ENCODE assay signal across 25 cellular contexts in genomic region chr14:76413106-76413961, GRCh38. TPM values are rescaled to one million over a fixed set of nuclear protein-coding genes. Genes with fewer than 3 reads are reported as not detected.
DNase-seq lines count a peak whose midpoint lies in the region; ATAC-seq, FAIRE-seq and TF ChIP-seq lines count a peak whose summit lies in the region.
"Had no signal": no experiment of that assay in that cellular context is flagged by ENCODE, and none has a peak within 500 bp of the region (broad histone marks: within the 10 kb centered on the region; RNA-seq: fewer than 3 reads in every experiment).

No MANE protein-coding gene starts in this region.

- no peak overlapping the region for H2AK5ac ChIP-seq in mesenchymal stem cell (ENCODE audit: low read length, severe bottlenecking)

- no peak for TF ChIP-seq EP300 in A549 (IDR thresholded peaks at IDR 0.05)

- no peak overlapping the region for H3K27ac Mint-ChIP-seq in glutamatergic neuron (ENCODE audit: unreplicated experiment)
- H3K27ac Mint-ChIP-seq in neural progenitor cell = peak overlapping the region; percentile 61
- H3K27ac Mint-ChIP-seq: B cell, IgD-negative memory B cell had no signal

- H3K9me3 ChIP-seq in A549 = no peaks in the 10 kb centered on the region
- H3K9me3 ChIP-seq in HUES6 (ENCODE audit: control insufficient read depth, insufficient read depth, low read depth, low read length) = no peaks in the 10 kb centered on the region
- H3K9me3 ChIP-seq in neural progenitor cell (ENCODE audit: low read depth) = no peaks in the 10 kb centered on the region
- no peaks in the 10 kb centered on the region for H3K9me3 ChIP-seq in mesenchymal stem cell (ENCODE audit: control insufficient read depth, low read length)
- H3K9me3 ChIP-seq: MG63 had no signal

- H3K4me3 Mint-ChIP-seq in glutamatergic neuron (ENCODE audit: unreplicated experiment) (peak overlapping the region; percentile 78), neural progenitor cell (peak overlapping the region; percentile 75)
- H3K4me3 Mint-ChIP-seq: B cell had no signal

- H3K4me2 ChIP-seq in A549 (no peak overlapping the region), neural progenitor cell (peak overlapping the region; percentile 36), mesenchymal stem cell (ENCODE audit: low read length, poor library complexity, severe bottlenecking) (no peak overlapping the region)

- H3K18ac ChIP-seq in mesenchymal stem cell (ENCODE audit: low read depth in 1 of 2, low read length in 2 of 2) = no peak overlapping the region

- no peak overlapping the region for H2BK15ac ChIP-seq in mesenchymal stem cell (ENCODE audit: low read depth, poor library complexity, severe bottlenecking)

- H3F3A ChIP-seq in neural progenitor cell (ENCODE audit: low read depth) = peaks cover 28% of the 10 kb centered on the region

- CTCF ChIA-PET in A549 (lab: Yijun Ruan, JAX) = interaction anchor here (1.6 kb wide), 1 partner anchor 26 kb away, joined by 8 read pairs; no protein-coding TSS in a partner anchor

- H2AFZ ChIP-seq in neural progenitor cell (replicated peaks) = no peak overlapping the region
- H2AFZ ChIP-seq in mesenchymal stem cell (ENCODE audit: low read depth, low read length) = no peak overlapping the region

- H3K9ac ChIP-seq in HUES6 (ENCODE audit: low read length) (no peak overlapping the region), neural progenitor cell (no peak overlapping the region), mesenchymal stem cell (ENCODE audit: low read length) (no peak overlapping the region)

- H2BK120ac ChIP-seq in mesenchymal stem cell (ENCODE audit: low read depth, low read length) = no peak overlapping the region

- WGBS in A549 (ENCODE audit: missing lambda C conversion rate) = 74% methylated on average over 13 of the region's 23 CpGs
- 63% methylated on average over 12 of the region's 23 CpGs for WGBS in mesenchymal stem cell

- FAIRE-seq in A549 (lab: Jason Lieb, UNC) = no peak
- no peak for FAIRE-seq in frontal cortex (lab: Jason Lieb, UNC)
- FAIRE-seq: G401.6, H54 had no signal

- TF ChIP-seq RAD21 in A549 (conservative IDR thresholded peaks at IDR 0.05 in 1 of 2, IDR thresholded peaks at IDR 0.05 in 1 of 2) = no peak

- TF ChIP-seq CTCF in A549 (IDR thresholded peaks at IDR 0.05) (no peak), glutamatergic neuron (IDR thresholded peaks at IDR 0.05; ENCODE audit: partially characterized antibody, unreplicated experiment) (no peak), neural progenitor cell (IDR thresholded peaks at IDR 0.05) (no peak)

- no peaks in the 10 kb centered on the region for H3K79me1 ChIP-seq in mesenchymal stem cell (replicated peaks; ENCODE audit: low read length, poor library complexity, severe bottlenecking)

- no peak overlapping the region for H3K4me3 ChIP-seq in A549
- H3K4me3 ChIP-seq in HUES6 (ENCODE audit: low read depth, low read length) = 0 out of 2 replicates have a peak overlapping the region, but pooled peaks have one; percentile 0
- no peak overlapping the region for H3K4me3 ChIP-seq in neural progenitor cell
- H3K4me3 ChIP-seq in mesenchymal stem cell (ENCODE audit: insufficient read depth in 1 of 2, low read depth in 1 of 2, low read length in 2 of 2) = no peak overlapping the region
- H3K4me3 ChIP-seq: MG63 had no signal

- DNase-seq in A549 (ENCODE audit: low read depth in 1 of 2, low spot score in 1 of 2) (no peak), glutamatergic neuron (no peak), neural progenitor cell (ENCODE audit: low spot score) (no peak), NCI-H1417 treated with DMSO at 0.1 percent for 48 hours (lab: John Stamatoyannopoulos, UW) (no peak), frontal cortex (ENCODE audit: low spot score in 2 of 2) (no peak), cortex of kidney (lab: John Stamatoyannopoulos, UW) (no peak), mesenchymal stem cell (no peak)
- DNase-seq: 8988T, DND-41, Kasumi-1, MG63, NCI-H1048, NCI-H146, NCI-H2029 treated with DMSO at 0.1 percent for 48 hours, NCI-H2171, NCI-H526, PC-3, RPMI8226, SHP77 treated with DMSO at 0.1 percent for 48 hours had no signal

- H3K27me3 Mint-ChIP-seq in glutamatergic neuron (ENCODE audit: unreplicated experiment) (peaks cover 3% of the 10 kb centered on the region), neural progenitor cell (ENCODE audit: insufficient read depth, low read depth) (peaks cover 9% of the 10 kb centered on the region)

- ATAC-seq in A549 = no peak
- ATAC-seq: PC-3 had no signal

- H3K27ac ChIP-seq in A549 (no peak overlapping the region), HUES6 (ENCODE audit: low read depth, low read length) (no peak overlapping the region), neural progenitor cell (no peak overlapping the region), mesenchymal stem cell (ENCODE audit: low read length, poor library complexity, severe bottlenecking) (no peak overlapping the region)

- H3K14ac ChIP-seq in mesenchymal stem cell (ENCODE audit: low read length in 2 of 2) = no peak overlapping the region

- no peaks in the 10 kb centered on the region for H3K4me1 ChIP-seq in A549
- H3K4me1 ChIP-seq in HUES6 (ENCODE audit: control insufficient read depth, insufficient read depth, low read length) = peaks cover 25% of the 10 kb centered on the region
- peaks cover 17% of the 10 kb centered on the region for H3K4me1 ChIP-seq in neural progenitor cell
- H3K4me1 ChIP-seq in mesenchymal stem cell (ENCODE audit: control insufficient read depth, insufficient read depth, low read depth, low read length) = no peaks in the 10 kb centered on the region

- no peak overlapping the region for H4K8ac ChIP-seq in mesenchymal stem cell (ENCODE audit: low read length)

- H3K9me3 Mint-ChIP-seq in glutamatergic neuron (ENCODE audit: unreplicated experiment) = peaks cover 5% of the 10 kb centered on the region
- H3K9me3 Mint-ChIP-seq in neural progenitor cell = no peaks in the 10 kb centered on the region
- H3K9me3 Mint-ChIP-seq: IgD-negative memory B cell had no signal

- no peak overlapping the region for H2BK5ac ChIP-seq in mesenchymal stem cell (ENCODE audit: low read depth, low read length, poor library complexity, severe bottlenecking)

- H3K36me3 Mint-ChIP-seq in glutamatergic neuron (ENCODE audit: unreplicated experiment) = no peaks in the 10 kb centered on the region
- no peaks in the 10 kb centered on the region for H3K36me3 Mint-ChIP-seq in neural progenitor cell
- H3K36me3 Mint-ChIP-seq: IgD-negative memory B cell had no signal

- H2BK12ac ChIP-seq in mesenchymal stem cell (ENCODE audit: low read length in 2 of 2) = no peak overlapping the region

- POLR2A ChIA-PET in A549 (lab: Yijun Ruan, JAX) = no interaction called here

- no peak for TF ChIP-seq POLR2A in A549 (IDR thresholded peaks at IDR 0.05; ENCODE audit: low read length)

- no peaks in the 10 kb centered on the region for H4K20me1 ChIP-seq in neural progenitor cell (ENCODE audit: low read depth)

- H3K23ac ChIP-seq in mesenchymal stem cell (ENCODE audit: low read length in 2 of 2) = no peak overlapping the region

- H3K36me3 ChIP-seq in HUES6 (ENCODE audit: control insufficient read depth, insufficient read depth, low read length) (no peaks in the 10 kb centered on the region), neural progenitor cell (no peaks in the 10 kb centered on the region), mesenchymal stem cell (ENCODE audit: control insufficient read depth in 1 of 2, insufficient read depth in 2 of 2, low read depth in 1 of 2, low read length in 2 of 2) (no peaks in the 10 kb centered on the region)
- H3K36me3 ChIP-seq: MG63 had no signal

- H3K79me2 ChIP-seq in neural progenitor cell (ENCODE audit: low read depth) = no peaks in the 10 kb centered on the region

- H3K27me3 ChIP-seq in HUES6 (ENCODE audit: control insufficient read depth, insufficient read depth, low read length) = 0 out of 2 replicates have a peak, but pooled peaks cover 4% of the 10 kb centered on the region
- no peaks in the 10 kb centered on the region for H3K27me3 ChIP-seq in neural progenitor cell
- H3K27me3 ChIP-seq in mesenchymal stem cell (ENCODE audit: control insufficient read depth in 1 of 2, insufficient read depth in 1 of 2, low read length in 2 of 2) = peaks cover 30 to 40% of the 10 kb centered on the region in 2 experiments
- H3K27me3 ChIP-seq: MG63 had no signal

- H3K4me1 Mint-ChIP-seq in glutamatergic neuron (ENCODE audit: low read depth, unreplicated experiment) = no peaks in the 10 kb centered on the region
- peaks cover 33% of the 10 kb centered on the region for H3K4me1 Mint-ChIP-seq in neural progenitor cell

- no peak overlapping the region for H4K91ac ChIP-seq in mesenchymal stem cell (ENCODE audit: low read length)

- no peak overlapping the region for H3K4ac ChIP-seq in mesenchymal stem cell (ENCODE audit: low read depth in 1 of 2, low read length in 2 of 2)

TF ChIP-seq in A549, 52 proteins besides CTCF, POLR2A, EP300 and RAD21:
- TF ChIP-seq PHF8 (IDR thresholded peaks at IDR 0.05; ENCODE audit: borderline replicate concordance, low read depth) = no peak
- no peak for TF ChIP-seq RCOR1 (IDR thresholded peaks at IDR 0.05; ENCODE audit: low read depth, low read length)
- TF ChIP-seq ZNF302 (CRISPR knock-in tag; IDR thresholded peaks at IDR 0.05) = no peak
- TF ChIP-seq EHF (CRISPR knock-in tag; IDR thresholded peaks at IDR 0.05) = no peak
- peak; percentile 8 for TF ChIP-seq ZFP36 (IDR thresholded peaks at IDR 0.05; ENCODE audit: borderline replicate concordance, partially characterized antibody)
- no peak for TF ChIP-seq RFX5 (IDR thresholded peaks at IDR 0.05)

RNA-seq across cellular contexts. Expression of gene ESRRB, which starts 37.4 kb away (rescaled TPM):
- polyA plus RNA-seq in A549 (2011; rRNA removed) (0.19 and 0.20 TPM in 2 replicates), A549 (2017; fragmentation: RNase III; extraction: RNeasy Plus Mini Kit Qiagen cat#74134 plus additional on column Dnase treatment) (0.15 to 0.25 TPM (median 0.20 TPM) in 3 replicates)
- 0.04 and 0.13 TPM in 2 replicates for polyA plus RNA-seq in A549 (2012; cell fraction: cytosol; rRNA removed)
- 0.41 and 0.61 TPM in 2 replicates for polyA plus RNA-seq in A549 (2012; cell fraction: nucleus; rRNA removed)
- 0.41 and 1.5 TPM in 2 replicates for polyA minus RNA-seq in A549 (2011; rRNA and poly(A)+ RNA removed)
- total RNA-seq in glutamatergic neuron (ENCODE audit: unreplicated experiment) (1.7 TPM), neural progenitor cell (ENCODE audit: low replicate concordance) (1.2 and 1.3 TPM in 2 replicates), frontal cortex (under 0.01 TPM)
- not detected for polyA plus RNA-seq in mesenchymal stem cell (2013, experiment 1 of 2)
- 0.01 TPM for polyA plus RNA-seq in mesenchymal stem cell (2013, experiment 2 of 2)
- total RNA-seq: B cell, HT-29, PC-3 had no signal
- polyA plus RNA-seq: IgD-negative memory B cell had no signal
